ENCODE assay signal across 21 cellular contexts in the genomic region with DNA sequence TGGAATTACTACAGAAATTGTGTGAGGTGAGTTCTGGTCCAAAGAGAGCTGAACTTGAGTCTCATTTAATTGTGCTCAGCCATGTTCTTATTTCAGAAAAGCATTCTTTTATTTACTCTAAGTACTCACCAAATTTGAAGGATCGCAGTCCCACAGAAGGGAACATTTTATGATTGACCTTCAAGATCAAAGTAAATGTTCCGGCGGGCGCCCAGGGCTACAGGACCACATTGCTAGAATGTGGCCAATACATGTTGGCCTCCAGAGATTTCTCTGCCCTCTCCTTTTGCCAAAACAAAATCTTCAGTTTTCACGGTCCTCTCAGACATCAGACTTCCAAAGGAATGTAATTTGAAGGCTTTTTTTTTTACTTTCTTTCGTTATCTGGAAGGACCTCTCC.
"Had no signal": no experiment of that assay in that cellular context is flagged by ENCODE, and none has a peak within 500 bp of the region (broad histone marks: within the 10 kb centered on the region; RNA-seq: fewer than 3 reads in every experiment).

No MANE protein-coding gene starts in this region.

- FAIRE-seq: keratinocyte had no signal

- ATAC-seq: esophagus mucosa; foreskin keratinocyte; sciatic nerve; stimulated activated naive B cell treated with anti-CD40 and anti-IgM and Interleukin-4, amounts not matched to agents 10 μg/mL and 1 μg/mL and 100 μg/mL, for 72 hours; stimulated activated naive CD8-positive, alpha-beta T cell treated with anti-CD3 and anti-CD28 coated beads, Interleukin-15, amount 100 ng/mL, for 72 hours had no signal

- H3K9me3 ChIP-seq: colonic mucosa, left ventricle myocardium inferior, thoracic aorta, transverse colon had no signal

- H3K27me3 ChIP-seq: colonic mucosa, foreskin keratinocyte, transverse colon had no signal

- H3K27ac ChIP-seq: colonic mucosa, foreskin keratinocyte, left ventricle myocardium inferior, skin epidermis, thoracic aorta, transverse colon had no signal

- H3K4me3 ChIP-seq: colonic mucosa, left ventricle myocardium inferior, lung, skin epidermis, thoracic aorta, transverse colon had no signal

- H3K4me1 ChIP-seq: colonic mucosa, foreskin keratinocyte, left ventricle myocardium inferior, transverse colon had no signal

- H3K36me3 ChIP-seq: colonic mucosa, left ventricle myocardium inferior, thoracic aorta, transverse colon had no signal

- DNase-seq: cerebellar nuclear complex; colonic mucosa; dermis blood vessel endothelial cell; effector CD4-positive, alpha-beta T cell; foreskin keratinocyte; immature natural killer cell; left ventricle myocardium inferior; mesendoderm; naive B cell; posterior cingulate gyrus; stimulated activated CD4-positive, alpha-beta T cell treated with anti-CD3 and anti-CD28 coated beads, Interleukin-2, amount 100 ng/mL, for 24 hours; stimulated activated CD4-positive, alpha-beta T cell treated with anti-CD3 and anti-CD28 coated beads, Interleukin-4, amount 100 ng/mL, for 4 hours; stimulated activated naive B cell treated with anti-CD40 and anti-IgM and Interleukin-4, amounts not matched to agents 10 μg/mL and 1 μg/mL and 100 μg/mL, for 72 hours; stimulated activated naive CD8-positive, alpha-beta T cell treated with anti-CD3 and anti-CD28 coated beads, Interleukin-15, amount 100 ng/mL, for 72 hours; transverse colon had no signal
